Comparison of ENCODE assay signal across 28 cellular contexts in the genomic region with DNA sequence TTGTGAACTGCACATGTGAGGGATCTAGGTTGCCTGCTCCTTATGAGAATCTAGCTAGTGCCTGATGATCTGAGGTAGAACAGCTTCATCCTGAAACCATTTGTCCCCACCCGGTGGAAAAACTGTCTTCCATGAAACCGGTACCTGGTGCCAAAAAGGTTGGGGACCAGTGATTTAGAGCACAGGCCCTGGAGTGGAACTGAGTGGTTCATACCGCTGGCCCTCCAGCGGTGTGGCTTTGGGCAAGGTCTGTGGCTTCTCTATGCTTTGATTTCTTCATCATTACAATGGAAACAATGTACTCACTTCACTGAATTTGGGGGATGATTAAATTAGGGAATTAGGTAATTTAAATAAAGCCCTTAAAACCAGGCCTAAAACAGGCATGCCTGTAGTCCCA.
"Had no signal": no experiment of that assay in that cellular context is flagged by ENCODE, and none has a peak within 500 bp of the region (broad histone marks: within the 10 kb centered on the region; RNA-seq: fewer than 3 reads in every experiment).

No MANE protein-coding gene starts in this region.

- H3K27ac ChIP-seq: body of pancreas, breast epithelium, SJCRH30, SK-N-MC, WERI-Rb-1 had no signal

- H3K36me3 ChIP-seq: breast epithelium, SJCRH30, WERI-Rb-1 had no signal

- H3K4me3 Mint-ChIP-seq: activated CD4-positive, alpha-beta T cell treated with anti-CD3 and anti-CD28 coated beads, Interleukin-2, amount 10 ng/mL, durations not matched to agents 24 days and 14 days; activated CD8-positive, alpha-beta T cell treated with anti-CD3 and anti-CD28 coated beads, Interleukin-2, amount 10 ng/mL, durations not matched to agents 7 days and 5 days; activated naive CD8-positive, alpha-beta T cell; activated T-cell treated with anti-CD3 and anti-CD28 coated beads, Interleukin-2, amount 50 U/mL, for 24 hours had no signal

- H3K27me3 ChIP-seq: body of pancreas, breast epithelium, SJCRH30 had no signal

- H3K27me3 Mint-ChIP-seq: activated CD4-positive, alpha-beta T cell treated with anti-CD3 and anti-CD28 coated beads, Interleukin-2, amount 10 ng/mL, durations not matched to agents 24 days and 14 days; activated naive CD8-positive, alpha-beta T cell; activated T-cell treated with anti-CD3 and anti-CD28 coated beads, Interleukin-2, amount 50 U/mL, for 24 hours had no signal

- H3K9me3 Mint-ChIP-seq: activated CD4-positive, alpha-beta T cell treated with anti-CD3 and anti-CD28 coated beads, Interleukin-2, amount 10 ng/mL, durations not matched to agents 24 days and 14 days; activated T-cell treated with anti-CD3 and anti-CD28 coated beads, Interleukin-2, amount 50 U/mL, for 24 hours; activated T-helper 2 cell treated with anti-CD3 and anti-CD28 coated beads, Interferon-gamma antibody, Interleukin-2, Interleukin-4, amounts not matched to agents 10 μg/mL and 5 μg/mL and 100 μg/mL, durations not matched to agents 14 hours and 24 hours and 36 hours had no signal

- H3K27ac Mint-ChIP-seq: activated CD4-positive, alpha-beta T cell treated with anti-CD3 and anti-CD28 coated beads, Interleukin-2, amount 10 ng/mL, durations not matched to agents 24 days and 14 days; activated CD8-positive, alpha-beta T cell treated with anti-CD3 and anti-CD28 coated beads, Interleukin-2, amount 10 ng/mL, durations not matched to agents 7 days and 5 days; activated naive CD8-positive, alpha-beta T cell; activated T-cell treated with anti-CD3 and anti-CD28 coated beads, Interleukin-2, amount 50 U/mL, for 24 hours; activated T-helper 2 cell treated with anti-CD3 and anti-CD28 coated beads, Interferon-gamma antibody, Interleukin-2, Interleukin-4, amounts not matched to agents 10 μg/mL and 5 μg/mL and 100 μg/mL, durations not matched to agents 14 hours and 24 hours and 36 hours had no signal

- DNase-seq: activated CD4-positive, alpha-beta T cell treated with anti-CD3 and anti-CD28 coated beads for 1 hour; activated CD4-positive, alpha-beta T cell treated with anti-CD3 and anti-CD28 coated beads, Interleukin-2, amount 10 ng/mL, durations not matched to agents 24 days and 14 days; activated CD4-positive, alpha-beta T cell treated with anti-CD3 and anti-CD28 coated beads, Interleukin-2, amount 50 U/mL, for 48 hours; activated CD4-positive, CD25-positive, alpha-beta regulatory T cell; activated CD8-positive, alpha-beta T cell treated with anti-CD3 and anti-CD28 coated beads, Interleukin-2, amount 10 ng/mL, durations not matched to agents 7 days and 5 days; activated gamma-delta T cell; activated naive CD4-positive, alpha-beta T cell treated with Interleukin-2 at 50 U/mL for 16 hours; activated T-cell treated with anti-CD3 and anti-CD28 coated beads, Interleukin-2, amount 50 U/mL, for 24 hours; body of pancreas; NCI-H1048; NCI-H1105 treated with DMSO at 0.1 percent for 48 hours; NCI-H1436; NCI-H1694; NCI-H1930; NCI-H2107; NCI-H2171; NCI-H226; NCI-H446 treated with DMSO at 0.1 percent for 48 hours; NCI-H524; SHP77; SJCRH30; T1000; WERI-Rb-1 had no signal

- H3K4me1 ChIP-seq: SJCRH30 had no signal

- ATAC-seq: activated CD8-positive, alpha-beta T cell treated with anti-CD3 and anti-CD28 coated beads, Interleukin-2, amount 10 ng/mL, durations not matched to agents 7 days and 5 days; body of pancreas; Panc1 had no signal

- H3K9me3 ChIP-seq: body of pancreas, breast epithelium, SJCRH30 had no signal

- H3K4me3 ChIP-seq: body of pancreas, breast epithelium, SJCRH30, SK-N-MC had no signal
